ENCODE assay signal across 18 cellular contexts in the genomic region with DNA sequence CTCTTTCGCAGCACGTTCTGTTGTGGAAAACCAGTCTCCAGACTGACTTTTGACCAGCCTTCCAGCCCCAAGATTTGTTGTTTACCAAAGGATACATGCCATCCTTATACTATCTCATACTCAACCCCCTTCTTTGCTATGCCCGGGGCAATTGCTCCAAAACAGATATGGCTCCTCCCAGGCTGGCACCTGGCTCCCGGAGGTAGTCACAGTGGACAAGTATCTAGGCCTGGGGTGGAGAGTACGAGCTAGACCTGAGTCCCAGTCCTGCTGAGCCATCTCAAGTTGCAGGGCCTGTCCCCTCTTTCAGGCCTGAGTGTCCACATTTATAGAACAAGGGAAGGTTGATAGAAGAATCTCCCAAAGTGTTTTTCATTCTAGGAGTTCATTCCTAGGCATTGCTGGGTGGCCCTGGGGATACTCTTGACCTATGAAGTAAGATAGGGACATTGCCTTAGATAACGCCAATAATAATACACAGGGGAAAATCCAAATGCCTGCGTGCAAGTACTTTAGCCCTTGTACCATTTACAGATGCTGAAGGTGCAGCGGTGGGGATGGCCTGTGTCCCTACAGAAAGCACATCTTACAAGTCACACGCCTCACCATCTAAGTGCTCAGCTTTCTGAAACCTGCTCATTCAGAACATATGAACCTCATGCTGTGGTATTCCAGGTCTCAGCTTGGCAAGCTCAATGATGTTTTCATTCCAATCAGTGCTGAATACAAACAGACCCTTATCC.
A peak's percentile ranks its signal among the peaks of the same experiment; 100 is the strongest.
DNase-seq lines count a peak whose midpoint lies in the region; ATAC-seq lines count a peak whose summit lies in the region.
"Had no signal": no experiment of that assay in that cellular context is flagged by ENCODE, and none has a peak within 500 bp of the region (broad histone marks: within the 10 kb centered on the region; RNA-seq: fewer than 3 reads in every experiment).

No MANE protein-coding gene starts in this region.

- no peaks in the 10 kb centered on the region for H3K36me3 Mint-ChIP-seq in activated CD8-positive, alpha-beta memory T cell treated with anti-CD3 and anti-CD28 coated beads, Interleukin-2, amount 10 ng/mL, durations not matched to agents 7 days and 5 days
- H3K36me3 Mint-ChIP-seq: CD14-positive monocyte, IgD-negative memory B cell had no signal

- H3K4me3 Mint-ChIP-seq in activated CD8-positive, alpha-beta memory T cell treated with anti-CD3 and anti-CD28 coated beads, Interleukin-2, amount 10 ng/mL, durations not matched to agents 7 days and 5 days = no peak overlapping the region
- H3K4me3 Mint-ChIP-seq: CD14-positive monocyte, IgD-negative memory B cell had no signal

- ATAC-seq in activated CD8-positive, alpha-beta memory T cell treated with anti-CD3 and anti-CD28 coated beads, Interleukin-2, amount 10 ng/mL, durations not matched to agents 7 days and 5 days = no peak
- no peak for ATAC-seq in HG02571 (IDR thresholded peaks at IDR 0.05; ENCODE audit: unreplicated experiment)
- no peak for ATAC-seq in stimulated activated naive CD8-positive, alpha-beta T cell treated with anti-CD3 and anti-CD28 coated beads, Interleukin-15, Interleukin-2, amounts not matched to agents 100 U/mL and 50 U/mL, for 24 hours
- ATAC-seq: SK-N-SH treated with all-trans-retinoic acid at 6 μM for 48 hours had no signal

- DNase-seq in activated CD8-positive, alpha-beta memory T cell treated with anti-CD3 and anti-CD28 coated beads for 24 hours = peak; percentile 32
- DNase-seq in activated CD8-positive, alpha-beta memory T cell treated with anti-CD3 and anti-CD28 coated beads, Interleukin-2, amount 10 ng/mL, durations not matched to agents 7 days and 5 days = no peak
- DNase-seq in ecto neural progenitor cell (ENCODE audit: low spot score) (peak; percentile 29), mesenteric fat pad (ENCODE audit: low spot score) (peak; percentile 55), COLO668 (lab: John Stamatoyannopoulos, UW; ENCODE audit: unreplicated experiment) (no peak), Kasumi-1 (lab: John Stamatoyannopoulos, UW) (no peak)
- DNase-seq in stimulated activated naive CD8-positive, alpha-beta T cell treated with anti-CD3 and anti-CD28 coated beads, Interleukin-15, Interleukin-2, amounts not matched to agents 100 U/mL and 50 U/mL, for 24 hours = no peak
- DNase-seq: ACHN, NCI-H1417, NCI-H1694 treated with DMSO at 0.1 percent for 48 hours, NCI-H2081 treated with DMSO at 0.1 percent for 48 hours, NCI-H446, NCI-H526, Peyer's patch had no signal

- H3K27me3 Mint-ChIP-seq in activated CD8-positive, alpha-beta memory T cell treated with anti-CD3 and anti-CD28 coated beads, Interleukin-2, amount 10 ng/mL, durations not matched to agents 7 days and 5 days = peaks cover 1% of the 10 kb centered on the region

- CTCF ChIA-PET in activated CD8-positive, alpha-beta memory T cell treated with anti-CD3 and anti-CD28 coated beads, Interleukin-2, amount 10 ng/mL, durations not matched to agents 7 days and 5 days (lab: Charles Lee) = no interaction called here

- peaks cover 5% of the 10 kb centered on the region for H3K4me1 Mint-ChIP-seq in activated CD8-positive, alpha-beta memory T cell treated with anti-CD3 and anti-CD28 coated beads, Interleukin-2, amount 10 ng/mL, durations not matched to agents 7 days and 5 days
- H3K4me1 Mint-ChIP-seq: CD14-positive monocyte, IgD-negative memory B cell had no signal

- no peak overlapping the region for H3K27ac Mint-ChIP-seq in activated CD8-positive, alpha-beta memory T cell treated with anti-CD3 and anti-CD28 coated beads, Interleukin-2, amount 10 ng/mL, durations not matched to agents 7 days and 5 days
- H3K27ac Mint-ChIP-seq: CD14-positive monocyte, IgD-negative memory B cell had no signal

- no peaks in the 10 kb centered on the region for H3K9me3 Mint-ChIP-seq in activated CD8-positive, alpha-beta memory T cell treated with anti-CD3 and anti-CD28 coated beads, Interleukin-2, amount 10 ng/mL, durations not matched to agents 7 days and 5 days (ENCODE audit: low read depth)
- H3K9me3 Mint-ChIP-seq: CD14-positive monocyte, IgD-negative memory B cell had no signal

Comparison
In these comparisons a context has a peak if more than half of its experiments do, and no peak if none do; other contexts are left out.
1. DNase-seq: peak in activated CD8-positive, alpha-beta memory T cell treated with anti-CD3 and anti-CD28 coated beads for 24 hours (single experiment), ecto neural progenitor cell (single experiment) and mesenteric fat pad (single experiment); none in activated CD8-positive, alpha-beta memory T cell treated with anti-CD3 and anti-CD28 coated beads, Interleukin-2, amount 10 ng/mL, durations not matched to agents 7 days and 5 days (single experiment), COLO668 (single experiment), Kasumi-1 (0 of 2) and stimulated activated naive CD8-positive, alpha-beta T cell treated with anti-CD3 and anti-CD28 coated beads, Interleukin-15, Interleukin-2, amounts not matched to agents 100 U/mL and 50 U/mL, for 24 hours (single experiment).